ENCODE assay signal across 1 cellular context in genomic region chr1:234851450-234852438, GRCh38.
TF ChIP-seq lines count a peak whose summit lies in the region.

No MANE protein-coding gene starts in this region.

TF ChIP-seq in K562, 482 proteins besides CTCF, POLR2A, EP300 and RAD21 (continued from another document and continues in another):
- TF ChIP-seq ZNF347 (CRISPR knock-in tag; IDR thresholded peaks at IDR 0.05; ENCODE audit: low read depth) = no peak
- TF ChIP-seq SNIP1 (IDR thresholded peaks at IDR 0.05; ENCODE audit: low read depth) = no peak
- no peak for TF ChIP-seq ZFP1 (CRISPR knock-in tag; IDR thresholded peaks at IDR 0.05)
- 0 out of 2 replicates have a peak, but pooled peaks have one; percentile 2 for TF ChIP-seq ZNF449 (CRISPR knock-in tag; IDR thresholded peaks at IDR 0.05)
- no peak for TF ChIP-seq NR1H2 (CRISPR knock-in tag; IDR thresholded peaks at IDR 0.05)
- no peak for TF ChIP-seq MXD1 (CRISPR knock-in tag; IDR thresholded peaks at IDR 0.05; ENCODE audit: borderline replicate concordance, poor library complexity, severe bottlenecking)
- TF ChIP-seq, protein P1, sequence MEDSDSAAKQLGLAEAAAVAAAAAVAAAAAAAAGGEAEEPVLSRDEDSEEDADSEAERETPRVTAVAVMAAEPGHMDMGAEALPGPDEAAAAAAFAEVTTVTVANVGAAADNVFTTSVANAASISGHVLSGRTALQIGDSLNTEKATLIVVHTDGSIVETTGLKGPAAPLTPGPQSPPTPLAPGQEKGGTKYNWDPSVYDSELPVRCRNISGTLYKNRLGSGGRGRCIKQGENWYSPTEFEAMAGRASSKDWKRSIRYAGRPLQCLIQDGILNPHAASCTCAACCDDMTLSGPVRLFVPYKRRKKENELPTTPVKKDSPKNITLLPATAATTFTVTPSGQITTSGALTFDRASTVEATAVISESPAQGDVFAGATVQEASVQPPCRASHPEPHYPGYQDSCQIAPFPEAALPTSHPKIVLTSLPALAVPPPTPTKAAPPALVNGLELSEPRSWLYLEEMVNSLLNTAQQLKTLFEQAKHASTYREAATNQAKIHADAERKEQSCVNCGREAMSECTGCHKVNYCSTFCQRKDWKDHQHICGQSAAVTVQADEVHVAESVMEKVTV (CRISPR knock-in tag; IDR thresholded peaks at IDR 0.05) = no peak
- TF ChIP-seq NCOA1 (IDR thresholded peaks at IDR 0.05; ENCODE audit: low read depth) = no peak
- peak; percentile 42 to 92; a peak in 2 of 4 replicates for TF ChIP-seq RCOR1 (IDR thresholded peaks at IDR 0.05; ENCODE audit: borderline replicate concordance in 1 of 2, low read depth in 2 of 2, low read length in 2 of 2)
- TF ChIP-seq RNF2 (IDR thresholded peaks at IDR 0.05) = peak; percentile 42; the same call in 1 of the 2 replicates
- 0 out of 2 replicates have a peak, but pooled peaks have one; percentile 35 for TF ChIP-seq DDX20 (tag; IDR thresholded peaks at IDR 0.05; ENCODE audit: low read depth)
- TF ChIP-seq NRF1 (conservative IDR thresholded peaks at IDR 0.05 in 1 of 2, IDR thresholded peaks at IDR 0.05 in 1 of 2) = 0 out of 4 replicates have a peak, but pooled peaks of 1 of the 2 experiments have one; percentile 12
- no peak for TF ChIP-seq RFX5 (IDR thresholded peaks at IDR 0.05; ENCODE audit: low read depth, low read length)
- TF ChIP-seq ATF1 (CRISPR knock-in tag; IDR thresholded peaks at IDR 0.05) = no peak
- TF ChIP-seq ATF1 (tag; IDR thresholded peaks at IDR 0.05) = peak; percentile 55
- 0 out of 2 replicates have a peak, but pooled peaks have one; percentile 8 for TF ChIP-seq ARID3B (CRISPR knock-in tag; IDR thresholded peaks at IDR 0.05; ENCODE audit: borderline replicate concordance)
- TF ChIP-seq ZNF707 (CRISPR knock-in tag; conservative IDR thresholded peaks at IDR 0.05) = no peak
- TF ChIP-seq KLF16 (IDR thresholded peaks at IDR 0.05) = no peak
- TF ChIP-seq SOX6 (IDR thresholded peaks at IDR 0.05) = peak; percentile 82; the same call in 1 of the 2 replicates
- TF ChIP-seq FOXK2 (conservative IDR thresholded peaks at IDR 0.05 in 1 of 2, IDR thresholded peaks at IDR 0.05 in 1 of 2; ENCODE audit: low read depth in 2 of 2) = no peak; a peak in 1 of 4 replicates
- TF ChIP-seq ZBTB49 (CRISPR knock-in tag; IDR thresholded peaks at IDR 0.05; ENCODE audit: borderline replicate concordance) = 0 out of 2 replicates have a peak, but pooled peaks have one; percentile 24
- no peak for TF ChIP-seq RBM15 (IDR thresholded peaks at IDR 0.05; ENCODE audit: insufficient read depth, low read length)
- no peak for TF ChIP-seq CBX1 (IDR thresholded peaks at IDR 0.05; ENCODE audit: low read depth)
- TF ChIP-seq CTBP1 (IDR thresholded peaks at IDR 0.05; ENCODE audit: borderline replicate concordance) = peak; percentile 95
- no peak for TF ChIP-seq HMGN3 (IDR thresholded peaks at IDR 0.05; ENCODE audit: borderline replicate concordance, extremely low read depth, insufficient read length, low read depth, low read length)
- no peak for TF ChIP-seq FOXK1 (CRISPR knock-in tag; IDR thresholded peaks at IDR 0.05; ENCODE audit: borderline replicate concordance)
- no peak for TF ChIP-seq MYBL2 (IDR thresholded peaks at IDR 0.05; ENCODE audit: low read depth)
- no peak for TF ChIP-seq MYBL2 (CRISPR knock-in tag; IDR thresholded peaks at IDR 0.05; ENCODE audit: borderline replicate concordance)
- no peak for TF ChIP-seq ZNF23 (CRISPR knock-in tag; IDR thresholded peaks at IDR 0.05)
- no peak for TF ChIP-seq HNRNPLL (IDR thresholded peaks at IDR 0.05; ENCODE audit: low read depth, low read length, poor library complexity, severe bottlenecking)
- no peak for TF ChIP-seq MEF2D (tag; conservative IDR thresholded peaks at IDR 0.05; ENCODE audit: low read depth)
- no peak for TF ChIP-seq E2F6 (IDR thresholded peaks at IDR 0.05; ENCODE audit: borderline replicate concordance in 1 of 2, extremely low read depth in 1 of 2, insufficient read depth in 1 of 2, insufficient read length in 1 of 2, low read depth in 1 of 2, low read length in 1 of 2, poor library complexity in 1 of 2, severe bottlenecking in 1 of 2)
- no peak for TF ChIP-seq ZNF146 (CRISPR knock-in tag; IDR thresholded peaks at IDR 0.05; ENCODE audit: unreplicated experiment)
- TF ChIP-seq U2AF1 (optimal IDR thresholded peaks at IDR 0.05; ENCODE audit: low read depth, low read length) = no peak
- no peak for TF ChIP-seq STAG1 (CRISPR knock-in tag; IDR thresholded peaks at IDR 0.05; ENCODE audit: borderline replicate concordance)
- TF ChIP-seq, protein P2, sequence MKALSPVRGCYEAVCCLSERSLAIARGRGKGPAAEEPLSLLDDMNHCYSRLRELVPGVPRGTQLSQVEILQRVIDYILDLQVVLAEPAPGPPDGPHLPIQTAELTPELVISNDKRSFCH (CRISPR knock-in tag; IDR thresholded peaks at IDR 0.05) = no peak
- TF ChIP-seq, protein P2 (tag; IDR thresholded peaks at IDR 0.05) = peak; percentile 68; the same call in 1 of the 2 replicates
- TF ChIP-seq MCM7 (IDR thresholded peaks at IDR 0.05) = no peak
- TF ChIP-seq IRF9 (tag; IDR thresholded peaks at IDR 0.05) = no peak
- peak; percentile 75 for TF ChIP-seq DPF2 (IDR thresholded peaks at IDR 0.05)
- peak; percentile 36 for TF ChIP-seq CCNT2 (IDR thresholded peaks at IDR 0.05; ENCODE audit: borderline replicate concordance, extremely low read depth, insufficient read length, low read depth, low read length)
- TF ChIP-seq, protein P3, sequence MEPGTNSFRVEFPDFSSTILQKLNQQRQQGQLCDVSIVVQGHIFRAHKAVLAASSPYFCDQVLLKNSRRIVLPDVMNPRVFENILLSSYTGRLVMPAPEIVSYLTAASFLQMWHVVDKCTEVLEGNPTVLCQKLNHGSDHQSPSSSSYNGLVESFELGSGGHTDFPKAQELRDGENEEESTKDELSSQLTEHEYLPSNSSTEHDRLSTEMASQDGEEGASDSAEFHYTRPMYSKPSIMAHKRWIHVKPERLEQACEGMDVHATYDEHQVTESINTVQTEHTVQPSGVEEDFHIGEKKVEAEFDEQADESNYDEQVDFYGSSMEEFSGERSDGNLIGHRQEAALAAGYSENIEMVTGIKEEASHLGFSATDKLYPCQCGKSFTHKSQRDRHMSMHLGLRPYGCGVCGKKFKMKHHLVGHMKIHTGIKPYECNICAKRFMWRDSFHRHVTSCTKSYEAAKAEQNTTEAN (CRISPR knock-in tag; IDR thresholded peaks at IDR 0.05) = no peak
- TF ChIP-seq HDGF (IDR thresholded peaks at IDR 0.05) = no peak
- peak; percentile 65 for TF ChIP-seq RAD51 (IDR thresholded peaks at IDR 0.05; ENCODE audit: borderline replicate concordance, low read depth)
- no peak for TF ChIP-seq ZNF79 (CRISPR knock-in tag; IDR thresholded peaks at IDR 0.05; ENCODE audit: low read depth)
- no peak for TF ChIP-seq SRSF1 (IDR thresholded peaks at IDR 0.05; ENCODE audit: low read depth, low read length)
- TF ChIP-seq GATAD2B (IDR thresholded peaks at IDR 0.05; ENCODE audit: borderline replicate concordance) = no peak
- no peak for TF ChIP-seq LARP7 (IDR thresholded peaks at IDR 0.05)
- peak; percentile 67; the same call in 1 of the 2 replicates for TF ChIP-seq ADNP (tag; IDR thresholded peaks at IDR 0.05)
- peak; percentile 17; the same call in 1 of the 2 replicates for TF ChIP-seq BCOR (IDR thresholded peaks at IDR 0.05)
- no peak; the same call in 1 of the 2 replicates for TF ChIP-seq ZNF384 (IDR thresholded peaks at IDR 0.05; ENCODE audit: low read depth, low read length)
- no peak for TF ChIP-seq ZNF699 (CRISPR knock-in tag; IDR thresholded peaks at IDR 0.05; ENCODE audit: insufficient replicate concordance)
- TF ChIP-seq SMARCB1 (IDR thresholded peaks at IDR 0.05; ENCODE audit: insufficient read length, low read depth) = no peak
- no peak for TF ChIP-seq BMI1 (IDR thresholded peaks at IDR 0.05; ENCODE audit: low read length)
- no peak for TF ChIP-seq ZNF316 (IDR thresholded peaks at IDR 0.05)
